In genomic region chr1:240173836-240174235, GRCh38 we compare ENCODE assay signal across 15 cellular contexts.
"Had no signal": no experiment of that assay in that cellular context is flagged by ENCODE, and none has a peak within 500 bp of the region (broad histone marks: within the 10 kb centered on the region; RNA-seq: fewer than 3 reads in every experiment).

No MANE protein-coding gene starts in this region.

- H3K36me3 ChIP-seq: esophagus squamous epithelium, gastrocnemius medialis, neural progenitor cell had no signal

- H3K4me3 Mint-ChIP-seq: activated CD8-positive, alpha-beta T cell treated with anti-CD3 and anti-CD28 coated beads for 36 hours; activated T-helper 1 cell treated with anti-CD3 and anti-CD28 coated beads, Interleukin-12 subunit alpha, Interleukin-12 subunit beta, Interleukin-2, Interleukin-4 antibody, amounts not matched to agents 30 ng/mL and 10 ng/mL and 1 ng/mL, durations not matched to agents 14 hours and 24 hours and 36 hours; neural progenitor cell; stimulated activated naive CD8-positive, alpha-beta T cell treated with anti-CD3 and anti-CD28 coated beads, Interleukin-15, amount 100 ng/mL, for 72 hours had no signal

- H3K27ac ChIP-seq: esophagus squamous epithelium, gastrocnemius medialis, neural progenitor cell, parathyroid adenoma, VCaP had no signal

- H3K4me3 ChIP-seq: esophagus squamous epithelium, gastrocnemius medialis, neural progenitor cell had no signal

- H3K4me1 ChIP-seq: esophagus squamous epithelium, gastrocnemius medialis, neural progenitor cell had no signal

- H3K4me1 Mint-ChIP-seq: neural progenitor cell; stimulated activated naive CD8-positive, alpha-beta T cell treated with anti-CD3 and anti-CD28 coated beads, Interleukin-15, amount 100 ng/mL, for 72 hours had no signal

- H3K9me3 ChIP-seq: esophagus squamous epithelium, gastrocnemius medialis had no signal

- H3K9me3 Mint-ChIP-seq: activated CD8-positive, alpha-beta T cell treated with anti-CD3 and anti-CD28 coated beads for 36 hours; neural progenitor cell had no signal

- H3K4me2 ChIP-seq: neural progenitor cell had no signal

- H3K27me3 ChIP-seq: esophagus squamous epithelium, gastrocnemius medialis, neural progenitor cell had no signal

- ATAC-seq: activated CD8-positive, alpha-beta T cell treated with anti-CD3 and anti-CD28 coated beads for 36 hours; gastrocnemius medialis; stimulated activated naive CD8-positive, alpha-beta T cell treated with anti-CD3 and anti-CD28 coated beads, Interleukin-15, amount 100 ng/mL, for 72 hours had no signal

- DNase-seq: activated CD4-positive, alpha-beta T cell treated with anti-CD3 and anti-CD28 coated beads for 4 hours; activated CD8-positive, alpha-beta memory T cell treated with anti-CD3 and anti-CD28 coated beads, Interleukin-2, amount 50 U/mL, for 4 hours; activated CD8-positive, alpha-beta T cell treated with anti-CD3 and anti-CD28 coated beads for 36 hours; activated naive CD4-positive, alpha-beta T cell; esophagus squamous epithelium; gastrocnemius medialis; kidney; stimulated activated CD4-positive, alpha-beta T cell treated with anti-CD3 and anti-CD28 coated beads, Interleukin-15, amount 100 ng/mL, for 24 hours; stimulated activated CD4-positive, alpha-beta T cell treated with anti-CD3 and anti-CD28 coated beads, Interleukin-4, amount 100 ng/mL, for 4 hours; stimulated activated naive CD8-positive, alpha-beta T cell treated with anti-CD3 and anti-CD28 coated beads, Interleukin-15, amount 100 ng/mL, for 72 hours; T1000 had no signal

- H3K27ac Mint-ChIP-seq: activated CD8-positive, alpha-beta T cell treated with anti-CD3 and anti-CD28 coated beads for 36 hours; activated T-helper 1 cell treated with anti-CD3 and anti-CD28 coated beads, Interleukin-12 subunit alpha, Interleukin-12 subunit beta, Interleukin-2, Interleukin-4 antibody, amounts not matched to agents 30 ng/mL and 10 ng/mL and 1 ng/mL, durations not matched to agents 14 hours and 24 hours and 36 hours; neural progenitor cell; stimulated activated naive CD8-positive, alpha-beta T cell treated with anti-CD3 and anti-CD28 coated beads, Interleukin-15, amount 100 ng/mL, for 72 hours had no signal

- H3K9ac ChIP-seq: neural progenitor cell, parathyroid adenoma had no signal
